In the genomic region with DNA sequence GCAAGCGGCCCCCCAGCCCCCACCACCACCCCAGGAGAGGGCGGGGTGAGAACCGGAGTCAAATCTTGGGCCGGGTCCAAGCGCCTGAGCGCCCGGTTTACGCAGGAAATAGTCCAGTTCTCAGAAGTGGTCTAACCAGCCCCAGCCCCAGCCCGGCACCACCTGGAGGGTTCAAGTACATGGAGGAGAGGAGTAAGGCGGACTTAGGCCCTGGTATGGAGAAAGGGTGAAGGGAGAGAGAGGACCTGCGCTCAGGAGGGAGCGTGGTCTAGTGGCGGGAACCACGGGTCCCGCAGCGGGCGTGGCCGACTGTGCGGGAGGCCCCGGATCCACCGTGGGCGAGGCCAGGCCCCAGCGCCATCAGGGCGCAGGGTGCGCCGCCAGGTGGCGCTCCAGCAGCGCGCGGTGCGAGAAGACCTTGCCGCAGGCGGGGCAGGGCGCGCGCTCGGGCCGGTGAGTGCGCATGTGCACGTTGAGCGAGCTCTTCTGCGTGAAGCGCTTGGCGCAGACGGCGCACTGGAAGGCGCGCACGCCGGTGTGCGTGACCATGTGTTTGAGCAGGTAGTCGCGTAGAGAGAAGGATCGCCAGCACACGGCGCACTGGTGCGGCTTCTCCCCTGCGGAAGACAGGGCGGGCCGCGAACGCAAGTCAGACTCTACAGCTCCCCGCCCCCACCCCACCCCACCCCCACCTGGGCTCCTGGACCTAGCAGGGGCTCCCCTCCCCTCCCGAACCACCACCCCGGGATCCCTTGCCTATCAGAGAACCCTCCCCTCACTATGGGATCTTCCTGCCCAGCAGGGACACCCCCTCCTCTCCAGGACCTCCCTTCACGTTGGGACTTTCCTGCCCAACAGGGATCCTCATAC, we compare ENCODE assay signal across 8 cellular contexts. TPM values are rescaled to one million over a fixed set of nuclear protein-coding genes. Genes with fewer than 3 reads are reported as not detected.
DNase-seq lines count a peak whose midpoint lies in the region; ATAC-seq and TF ChIP-seq lines count a peak whose summit lies in the region.

No MANE protein-coding gene starts in this region.

- TF ChIP-seq CTCF in HFF-Myc (IDR thresholded peaks at IDR 0.05; ENCODE audit: low read depth, low read length, missing control alignments): peak; percentile 64

- H3K36me3 ChIP-seq in ES-I3 (ENCODE audit: insufficient read depth, low read length) (no peaks in the 10 kb centered on the region), urinary bladder (ENCODE audit: insufficient read depth) (peaks cover 3% of the 10 kb centered on the region)

- H3K9me3 ChIP-seq in ES-I3 (ENCODE audit: control insufficient read depth, insufficient read depth, low read length) (no peaks in the 10 kb centered on the region), right cardiac atrium (ENCODE audit: control insufficient read depth, low read length) (no peaks in the 10 kb centered on the region)

- peak overlapping the region; percentile 67 for H3K9ac ChIP-seq in ES-I3 (ENCODE audit: low read depth, low read length)

- intact Hi-C loops in right cardiac atrium (cut with DNase I): no loop called here

- H3K27me3 ChIP-seq in right cardiac atrium (ENCODE audit: control insufficient read depth, insufficient read depth): no peaks in the 10 kb centered on the region

- ATAC-seq in right cardiac atrium: peak; percentile 86 to 89

- peak overlapping the region; percentile 67 for H3K27ac ChIP-seq in angular gyrus (ENCODE audit: low read depth, low read length)
- no peak overlapping the region for H3K27ac ChIP-seq in right cardiac atrium (ENCODE audit: low read length)
- peak overlapping the region; percentile 11 for H3K27ac ChIP-seq in urinary bladder (ENCODE audit: low read depth)

- H3K4me3 ChIP-seq in HFF-Myc (replicated peaks; ENCODE audit: low read depth, low read length) (peak overlapping the region; percentile 31), right cardiac atrium (ENCODE audit: low read length) (no peak overlapping the region), urinary bladder (ENCODE audit: low read depth, low read length) (peak overlapping the region; percentile 15)

- DNase-seq in HFF-Myc (ENCODE audit: extremely low read depth, low read depth): peak; percentile 25
- DNase-seq in NCI-H128 (lab: John Stamatoyannopoulos, UW; ENCODE audit: unreplicated experiment): peak; percentile 79
- peak; percentile 88 to 97 (median 91) for DNase-seq in T-helper 1 cell
- DNase-seq in right cardiac atrium: peak; percentile 92 to 96 (median 96)
- DNase-seq in pulmonary artery endothelial cell (ENCODE audit: low read depth, low spot score): peak; percentile 56

- 24% methylated on average over 66 of the region's 66 CpGs for WGBS in right cardiac atrium
- whole genome bisulfite sequencing in urinary bladder: 13% methylated on average over 66 of the region's 66 CpGs

- H3K4me1 ChIP-seq in ES-I3 (ENCODE audit: insufficient read depth, low read length) (peaks cover 8% of the 10 kb centered on the region; the same call in 1 of the 2 replicates), right cardiac atrium (ENCODE audit: control insufficient read depth, insufficient read depth, low read length) (peaks cover 3% of the 10 kb centered on the region), urinary bladder (ENCODE audit: insufficient read depth) (no peaks in the 10 kb centered on the region)

RNA-seq across cellular contexts. Expression of gene SLC27A5, which starts 2.1 kb away (rescaled TPM):
- 1 to 10 TPM; 5.3 to 8.1 (median 7.5) TPM for total RNA-seq in right cardiac atrium
- polyA plus RNA-seq in right cardiac atrium: 7.6 TPM
- 6.3 and 14.8 TPM in 2 replicates for total RNA-seq in pulmonary artery endothelial cell
- total RNA-seq in urinary bladder: 3.5 TPM
- polyA plus RNA-seq in urinary bladder: 16.8 TPM

RNA-seq across cellular contexts. Expression of gene ZBTB45, which starts 5.7 kb away (rescaled TPM):
- total RNA-seq in right cardiac atrium (10 to 100 TPM in 3 of 4 donors, 1 to 10 TPM in 1; 9.9 to 13.1 (median 11.1) TPM), pulmonary artery endothelial cell (6.0 and 6.5 TPM in 2 replicates), urinary bladder (3.3 TPM)
- polyA plus RNA-seq in right cardiac atrium (7.0 TPM), urinary bladder (18.4 TPM)

RNA-seq across cellular contexts. Expression of gene TRIM28, which starts 29.9 kb away (rescaled TPM):
- total RNA-seq in right cardiac atrium (100 to 1,000 TPM; 139 to 161 (median 148) TPM), pulmonary artery endothelial cell (526 and 542 TPM in 2 replicates), urinary bladder (177 TPM)
- polyA plus RNA-seq in right cardiac atrium (98.7 TPM), urinary bladder (282 TPM)

RNA-seq across cellular contexts. Expression of gene ZNF446, which starts 37.8 kb away (rescaled TPM):
- total RNA-seq in right cardiac atrium (1 to 10 TPM; 4.8 to 7.6 (median 5.7) TPM), pulmonary artery endothelial cell (4.9 and 5.4 TPM in 2 replicates), urinary bladder (6.0 TPM)
- polyA plus RNA-seq in right cardiac atrium (6.4 TPM), urinary bladder (16.2 TPM)

RNA-seq across cellular contexts. Expression of gene CHMP2A, which starts 41.0 kb away (rescaled TPM):
- total RNA-seq in right cardiac atrium: 100 to 1,000 TPM; 106 to 116 (median 114) TPM
- polyA plus RNA-seq in right cardiac atrium: 196 TPM
- total RNA-seq in pulmonary artery endothelial cell: 114 and 145 TPM in 2 replicates
- 38.4 TPM for total RNA-seq in urinary bladder
- 212 TPM for polyA plus RNA-seq in urinary bladder

Comparison
In these comparisons a context has a peak if more than half of its experiments do, and no peak if none do; other contexts are left out.
1. DNase-seq: peak in every context shown above with its lines; median percentile 96 in right cardiac atrium; 91 in T-helper 1 cell; 79 in NCI-H128; 56 in pulmonary artery endothelial cell; 25 in HFF-Myc.